ENCODE assay signal across 19 cellular contexts in genomic region chr10:71854031-71854430, GRCh38. TPM values are rescaled to one million over a fixed set of nuclear protein-coding genes. Genes with fewer than 3 reads are reported as not detected.
DNase-seq lines count a peak whose midpoint lies in the region; ATAC-seq, FAIRE-seq and TF ChIP-seq lines count a peak whose summit lies in the region.
"Had no signal": no experiment of that assay in that cellular context is flagged by ENCODE, and none has a peak within 500 bp of the region (broad histone marks: within the 10 kb centered on the region; RNA-seq: fewer than 3 reads in every experiment).

No MANE protein-coding gene starts in this region.

- H3K23ac ChIP-seq in IMR-90 (ENCODE audit: low read depth, low read length): no peak overlapping the region

- no peak for ATAC-seq in IMR-90 (ENCODE audit: low read depth)
- ATAC-seq in GM18907 (IDR thresholded peaks at IDR 0.05; ENCODE audit: unreplicated experiment): no peak
- no peak for ATAC-seq in HG03045 (IDR thresholded peaks at IDR 0.05; ENCODE audit: unreplicated experiment)
- ATAC-seq: activated naive CD8-positive, alpha-beta T cell treated with anti-CD3 and anti-CD28 coated beads, Interleukin-2, amount 50 U/mL, for 24 hours; activated T-cell treated with anti-CD3 and anti-CD28 coated beads, Interleukin-2, amount 50 U/mL, for 4 hours; esophagus mucosa; naive thymus-derived CD4-positive, alpha-beta T cell had no signal

- BruUV-seq in IMR-90 (replicated peaks; lab: Mats Ljungman, UMichigan) (no TSS peak), endothelial cell of umbilical vein (replicated peaks; lab: Mats Ljungman, UMichigan) (no TSS peak)

- H3K4me3 Mint-ChIP-seq in nephron: peak overlapping the region in 1 of 3 experiments; percentile 3
- H3K4me3 Mint-ChIP-seq: activated naive CD8-positive, alpha-beta T cell treated with anti-CD3 and anti-CD28 coated beads, Interleukin-2, amount 50 U/mL, for 24 hours; activated T-cell treated with anti-CD3 and anti-CD28 coated beads, Interleukin-2, amount 50 U/mL, for 4 hours; naive thymus-derived CD4-positive, alpha-beta T cell had no signal

- peaks cover 15% of the 10 kb centered on the region for H3K4me1 Mint-ChIP-seq in nephron

- H3K56ac ChIP-seq in IMR-90 (ENCODE audit: extremely low read depth, insufficient read depth, low read length): no peak overlapping the region

- dilution Hi-C loops in IMR-90 (cut with HindIII; ENCODE audit: low sequenced_read_pairs, unreplicated experiment) (no loop called here), endothelial cell of umbilical vein (cut with MboI; ENCODE audit: extremely low pct_ligation_motif_present, low sequenced_read_pairs) (no loop called here)

- H3K14ac ChIP-seq in IMR-90 (replicated peaks; ENCODE audit: low read depth, low read length): no peak overlapping the region

- TF ChIP-seq CTCF in AG04450 (IDR thresholded peaks at IDR 0.05; ENCODE audit: low read depth, low read length): no peak
- TF ChIP-seq CTCF in IMR-90 (conservative IDR thresholded peaks at IDR 0.05; ENCODE audit: low read depth, low read length): no peak
- no peak for TF ChIP-seq CTCF in endothelial cell of umbilical vein (IDR thresholded peaks at IDR 0.05; ENCODE audit: extremely low read depth in 1 of 2, insufficient read depth in 1 of 2, low read depth in 1 of 2, low read length in 2 of 2)
- no peak for TF ChIP-seq CTCF in nephron (IDR thresholded peaks at IDR 0.05; ENCODE audit: unreplicated experiment in 3 of 3)
- no peak for TF ChIP-seq CTCF in Peyer's patch (IDR thresholded peaks at IDR 0.05)

- intact Hi-C loops in IMR-90 (cut with micrococcal nuclease) (no loop called here), endothelial cell of umbilical vein (cut with micrococcal nuclease) (no loop called here)

- H3K9ac ChIP-seq in IMR-90 (ENCODE audit: low read depth, low read length): no peak overlapping the region
- no peak overlapping the region for H3K9ac ChIP-seq in endothelial cell of umbilical vein (replicated peaks; ENCODE audit: extremely low read depth, insufficient read depth, low read length)

- no peak overlapping the region for H4K91ac ChIP-seq in IMR-90 (ENCODE audit: insufficient read depth, low read depth, low read length)

- H3K36me3 ChIP-seq in IMR-90 (ENCODE audit: control insufficient read depth, insufficient read depth, low read length): no peaks in the 10 kb centered on the region
- H3K36me3 ChIP-seq in endothelial cell of umbilical vein (ENCODE audit: control insufficient read depth in 2 of 2, extremely low read depth in 1 of 2, insufficient read depth in 2 of 2, low read length in 2 of 2): no peaks in the 10 kb centered on the region
- no peaks in the 10 kb centered on the region for H3K36me3 ChIP-seq in Peyer's patch
- H3K36me3 ChIP-seq: colonic mucosa, left ventricle myocardium inferior, tibial artery had no signal

- no peak overlapping the region for H2BK5ac ChIP-seq in IMR-90 (ENCODE audit: low read depth, low read length, poor library complexity, severe bottlenecking)

- CTCF ChIA-PET in AG04450 (lab: Charles Lee): interaction anchor here (1.0 kb wide), 1 partner anchor 14 kb away, joined by 6 read pairs; no protein-coding TSS in a partner anchor
- CTCF ChIA-PET in IMR-90 (lab: Yijun Ruan, JAX): no interaction called here
- CTCF ChIA-PET in endothelial cell of umbilical vein (lab: Charles Lee): interaction anchor here (1.0 to 1.5 kb wide), 3 partner anchors 18 to 195 kb away, joined by 3 to 17 read pairs (median 3); no protein-coding TSS in a partner anchor

- H3K18ac ChIP-seq in IMR-90 (ENCODE audit: low read depth, low read length): no peak overlapping the region

- TF ChIP-seq POLR2A in IMR-90 (IDR thresholded peaks at IDR 0.05; ENCODE audit: low read depth, low read length) (no peak), endothelial cell of umbilical vein (IDR thresholded peaks at IDR 0.05; ENCODE audit: low read depth, low read length) (no peak), Peyer's patch (IDR thresholded peaks at IDR 0.05) (no peak)

- H4K20me1 ChIP-seq in IMR-90 (ENCODE audit: insufficient read depth, low read length) (peaks cover 13% of the 10 kb centered on the region), endothelial cell of umbilical vein (replicated peaks; ENCODE audit: control insufficient read depth, extremely low read depth, insufficient read depth, low read length) (no peaks in the 10 kb centered on the region)

- no peaks in the 10 kb centered on the region for H3K27me3 ChIP-seq in AG04450 (ENCODE audit: control insufficient read depth, insufficient read depth, low read length)
- H3K27me3 ChIP-seq in IMR-90 (ENCODE audit: control insufficient read depth, insufficient read depth, low read length): no peaks in the 10 kb centered on the region
- no peaks in the 10 kb centered on the region for H3K27me3 ChIP-seq in endothelial cell of umbilical vein (ENCODE audit: control insufficient read depth in 2 of 2, insufficient read depth in 2 of 2, low read length in 2 of 2)
- H3K27me3 ChIP-seq in Peyer's patch: no peaks in the 10 kb centered on the region
- H3K27me3 ChIP-seq: colonic mucosa, tibial artery had no signal

- H3K4me2 ChIP-seq in IMR-90 (ENCODE audit: low read depth, low read length): no peak overlapping the region
- H3K4me2 ChIP-seq in endothelial cell of umbilical vein (ENCODE audit: insufficient read depth, low read length): no peak overlapping the region

- no peak overlapping the region for H3K4me3 ChIP-seq in AG04450 (ENCODE audit: low read depth, low read length)
- no peak overlapping the region for H3K4me3 ChIP-seq in IMR-90 (ENCODE audit: insufficient read depth, low read depth, low read length)
- H3K4me3 ChIP-seq in endothelial cell of umbilical vein (replicated peaks in 1 of 3; ENCODE audit: insufficient read depth in 1 of 3, low read depth in 1 of 3, low read length in 3 of 3): no peak overlapping the region
- H3K4me3 ChIP-seq in Peyer's patch: no peak overlapping the region
- H3K4me3 ChIP-seq: colonic mucosa, left ventricle myocardium inferior, tibial artery had no signal

- no peak for TF ChIP-seq RAD21 in IMR-90 (IDR thresholded peaks at IDR 0.05; ENCODE audit: low read length)

- H3K9me3 ChIP-seq in AG04450 (ENCODE audit: control insufficient read depth, insufficient read depth, low read length) (peaks cover 4% of the 10 kb centered on the region; the same call in 1 of the 2 replicates), IMR-90 (ENCODE audit: control insufficient read depth, insufficient read depth, low read length) (no peaks in the 10 kb centered on the region), endothelial cell of umbilical vein (replicated peaks; ENCODE audit: control insufficient read depth, insufficient read depth, low read length) (no peaks in the 10 kb centered on the region), Peyer's patch (no peaks in the 10 kb centered on the region)
- H3K9me3 ChIP-seq: colonic mucosa, left ventricle myocardium inferior, tibial artery had no signal

- 6% methylated on average over 2 of the region's 5 CpGs; no CpG with 5 or more reads in 1 of the 2 experiments for WGBS in IMR-90 (ENCODE audit: extremely low coverage in 2 of 2, insufficient read length in 1 of 2), 2 experiments

- DNase-seq in AG04450 (ENCODE audit: low read depth, low spot score) (no peak), IMR-90 (peak; percentile 63), endothelial cell of umbilical vein (ENCODE audit: low read depth, low spot score) (no peak), Peyer's patch (no peak), NCI-H1105 treated with DMSO at 0.1 percent for 48 hours (lab: John Stamatoyannopoulos, UW) (no peak)
- DNase-seq: activated CD4-positive, alpha-beta T cell treated with anti-CD3 and anti-CD28 coated beads, Interleukin-2, amount 50 U/mL, for 4 hours; activated naive CD8-positive, alpha-beta T cell treated with anti-CD3 and anti-CD28 coated beads, Interleukin-2, amount 50 U/mL, for 24 hours; activated T-cell treated with anti-CD3 and anti-CD28 coated beads, Interleukin-2, amount 50 U/mL, for 4 hours; colonic mucosa; left ventricle myocardium inferior; naive thymus-derived CD4-positive, alpha-beta T cell; retina; stimulated activated CD4-positive, alpha-beta T cell treated with anti-CD3 and anti-CD28 coated beads, Interleukin-2, amount 100 ng/mL, for 24 hours; stimulated activated CD8-positive, alpha-beta memory T cell treated with anti-CD3 and anti-CD28 coated beads, Interleukin-4, amount 100 ng/mL, for 48 hours; tibial artery had no signal

- no peak overlapping the region for H3K4ac ChIP-seq in IMR-90 (ENCODE audit: low read depth, low read length)

- H4K8ac ChIP-seq in IMR-90 (ENCODE audit: low read depth in 2 of 2, low read length in 2 of 2): no peak overlapping the region

- H3K27ac Mint-ChIP-seq in nephron: peak overlapping the region in 2 of 3 experiments; percentile 11 to 12
- H3K27ac Mint-ChIP-seq: activated naive CD8-positive, alpha-beta T cell treated with anti-CD3 and anti-CD28 coated beads, Interleukin-2, amount 50 U/mL, for 24 hours; naive thymus-derived CD4-positive, alpha-beta T cell had no signal

- H2AK5ac ChIP-seq in IMR-90 (ENCODE audit: low read depth, low read length): no peak overlapping the region

- H2AFZ ChIP-seq in IMR-90 (replicated peaks; ENCODE audit: low read length, poor library complexity): no peak overlapping the region
- H2AFZ ChIP-seq in endothelial cell of umbilical vein (ENCODE audit: low read depth, low read length): peak overlapping the region; percentile 19

- no peak overlapping the region for H2BK20ac ChIP-seq in IMR-90 (ENCODE audit: low read depth, low read length)

- peaks cover 3% of the 10 kb centered on the region for H3K27me3 Mint-ChIP-seq in nephron (ENCODE audit: low read depth)
- H3K27me3 Mint-ChIP-seq: activated naive CD8-positive, alpha-beta T cell treated with anti-CD3 and anti-CD28 coated beads, Interleukin-2, amount 50 U/mL, for 24 hours; naive thymus-derived CD4-positive, alpha-beta T cell had no signal

- H3K4me1 ChIP-seq in IMR-90 (ENCODE audit: control insufficient read depth, insufficient read depth, low read length): peaks cover 4% of the 10 kb centered on the region; the same call in 1 of the 2 replicates
- H3K4me1 ChIP-seq in endothelial cell of umbilical vein (ENCODE audit: control insufficient read depth, extremely low read depth, insufficient read depth, low read length): peaks cover 8% of the 10 kb centered on the region
- H3K4me1 ChIP-seq in Peyer's patch: peaks cover 0 to 19% (median 9%) of the 10 kb centered on the region in 4 donors
- H3K4me1 ChIP-seq: colonic mucosa had no signal

- POLR2A ChIA-PET in AG04450 (lab: Yijun Ruan, JAX) (no interaction called here), IMR-90 (lab: Charles Lee; ENCODE audit: unreplicated experiment) (no interaction called here), endothelial cell of umbilical vein (lab: Charles Lee) (no interaction called here)

- H2BK120ac ChIP-seq in IMR-90 (ENCODE audit: low read depth, low read length): peak overlapping the region; percentile 39; the same call in 1 of the 2 replicates

- no peaks in the 10 kb centered on the region for H3K9me1 ChIP-seq in IMR-90 (ENCODE audit: insufficient read depth, low read length)
- no peaks in the 10 kb centered on the region for H3K9me1 ChIP-seq in endothelial cell of umbilical vein (replicated peaks; ENCODE audit: control insufficient read depth, extremely low read depth, insufficient read depth, low read length)

- no peak overlapping the region for H4K5ac ChIP-seq in IMR-90 (ENCODE audit: low read depth, low read length)

- H3K27ac ChIP-seq in AG04450 (ENCODE audit: low read depth, low read length) (peak overlapping the region; percentile 1), IMR-90 (ENCODE audit: insufficient read depth, low read length) (no peak overlapping the region), endothelial cell of umbilical vein (ENCODE audit: insufficient read depth, low read depth, low read length) (no peak overlapping the region), Peyer's patch (no peak overlapping the region)
- H3K27ac ChIP-seq: colonic mucosa, left ventricle myocardium inferior, tibial artery had no signal

- H2AK9ac ChIP-seq in IMR-90 (replicated peaks; ENCODE audit: low read depth, low read length, poor library complexity): no peak overlapping the region

- no peaks in the 10 kb centered on the region for H3K9me3 Mint-ChIP-seq in nephron
- H3K9me3 Mint-ChIP-seq: activated naive CD8-positive, alpha-beta T cell treated with anti-CD3 and anti-CD28 coated beads, Interleukin-2, amount 50 U/mL, for 24 hours; activated T-cell treated with anti-CD3 and anti-CD28 coated beads, Interleukin-2, amount 50 U/mL, for 4 hours had no signal

- no peak for FAIRE-seq in endothelial cell of umbilical vein (lab: Jason Lieb, UNC)

- H2BK15ac ChIP-seq in IMR-90 (ENCODE audit: low read depth, low read length): no peak overlapping the region

- H3K36me3 Mint-ChIP-seq in nephron (ENCODE audit: low read depth): no peaks in the 10 kb centered on the region

- in situ Hi-C loops in IMR-90 (cut with MboI; ENCODE audit: low sequenced_read_pairs): no loop called here

- peaks cover 3 to 20% of the 10 kb centered on the region in 2 experiments for H3K79me1 ChIP-seq in IMR-90 (ENCODE audit: low read depth in 1 of 2, low read length in 2 of 2)

- H3K79me2 ChIP-seq in endothelial cell of umbilical vein (ENCODE audit: control insufficient read depth, insufficient read depth, low read length): peaks cover 20% of the 10 kb centered on the region

RNA-seq across cellular contexts. Expression of gene PSAP, which starts 3.0 kb away (rescaled TPM):
- polyA plus RNA-seq in AG04450 (2011; rRNA removed) (1,594 and 1,626 TPM in 2 replicates), IMR-90 (2012; rRNA removed) (876 TPM in 2 replicates), endothelial cell of umbilical vein (1,415 and 1,476 TPM in 2 replicates)
- 458 and 576 TPM in 2 replicates for polyA minus RNA-seq in AG04450 (2011; rRNA and poly(A)+ RNA removed)
- total RNA-seq in IMR-90 (2012; rRNA removed) (216 and 221 TPM in 2 replicates), endothelial cell of umbilical vein (623 and 644 TPM in 2 replicates), Peyer's patch (100 to 1,000 TPM; 193 to 647 (median 491) TPM)
- 905 and 937 TPM in 2 replicates for polyA plus RNA-seq in IMR-90 (2012; cell fraction: cytosol; rRNA removed)
- polyA plus RNA-seq in IMR-90 (2012; cell fraction: nucleus; rRNA removed; ENCODE audit: low replicate concordance): 546 and 844 TPM in 2 replicates
- 1,082 and 1,116 TPM in 2 replicates for polyA plus RNA-seq in endothelial cell of umbilical vein (2011; cell fraction: cytosol; rRNA removed)
- 878 and 886 TPM in 2 replicates for polyA plus RNA-seq in endothelial cell of umbilical vein (2011; cell fraction: nucleus; rRNA removed)
- polyA plus RNA-seq in endothelial cell of umbilical vein (2012): 996 and 1,574 TPM in 2 replicates
- 787 and 997 TPM in 2 replicates for polyA minus RNA-seq in endothelial cell of umbilical vein
- 191 TPM for polyA minus RNA-seq in endothelial cell of umbilical vein (2011; cell fraction: cytosol; rRNA and poly(A)+ RNA removed)
- polyA minus RNA-seq in endothelial cell of umbilical vein (2011; cell fraction: nucleus; rRNA and poly(A)+ RNA removed): 216 and 227 TPM in 2 replicates
